9 cellular contexts compared by ENCODE assay signal in genomic region chr12:130714091-130714590, GRCh38. TPM values are rescaled to one million over a fixed set of nuclear protein-coding genes. Genes with fewer than 3 reads are reported as not detected.
DNase-seq lines count a peak whose midpoint lies in the region; ATAC-seq, FAIRE-seq and TF ChIP-seq lines count a peak whose summit lies in the region.
"Had no signal": no experiment of that assay in that cellular context is flagged by ENCODE, and none has a peak within 500 bp of the region (broad histone marks: within the 10 kb centered on the region; RNA-seq: fewer than 3 reads in every experiment).

No MANE protein-coding gene starts in this region.

- H3K27me3 ChIP-seq in lung (ENCODE audit: control insufficient read depth, insufficient read depth) (peaks cover 20% of the 10 kb centered on the region), thoracic aorta (replicated peaks; ENCODE audit: insufficient read depth) (no peaks in the 10 kb centered on the region), small intestine (ENCODE audit: control insufficient read depth in 2 of 2, insufficient read depth in 2 of 2, low read length in 2 of 2) (peaks cover 5 to 13% of the 10 kb centered on the region in 2 donors)

- H3K9me3 ChIP-seq in lung (ENCODE audit: control insufficient read depth in 2 of 2, insufficient read depth in 1 of 2, low read length in 1 of 2) (peaks cover 0 to 21% of the 10 kb centered on the region in 2 donors), thoracic aorta (no peaks in the 10 kb centered on the region), small intestine (ENCODE audit: control insufficient read depth, low read depth) (no peaks in the 10 kb centered on the region)

- no peak for ATAC-seq in T-cell (replicated peaks in 1 of 4)
- ATAC-seq in lung (ENCODE audit: insufficient read depth, low FRiP score) = no peak
- ATAC-seq in thoracic aorta (ENCODE audit: insufficient number of reproducible peaks, low FRiP score, low read depth) = no peak
- ATAC-seq in GM21360 (IDR thresholded peaks at IDR 0.05; ENCODE audit: unreplicated experiment) = no peak
- no peak for ATAC-seq in HG02763 (IDR thresholded peaks at IDR 0.05; ENCODE audit: unreplicated experiment)

- H3K36me3 Mint-ChIP-seq in T-cell = no peaks in the 10 kb centered on the region

- 1 to 6% methylated on average over 19 to 20 of the region's 20 CpGs for WGBS in lung, 2 donors
- 8 to 17% (median 15%) methylated on average over 20 of the region's 20 CpGs for WGBS in small intestine, 3 donors

- peaks cover 0 to 13% of the 10 kb centered on the region in 2 donors for H3K4me1 ChIP-seq in lung (ENCODE audit: control insufficient read depth in 2 of 2, insufficient read depth in 2 of 2, low read length in 2 of 2)
- peaks cover 6 to 22% of the 10 kb centered on the region in 2 donors for H3K4me1 ChIP-seq in thoracic aorta (ENCODE audit: control insufficient read depth in 1 of 2, low read depth in 2 of 2)
- H3K4me1 ChIP-seq in small intestine (ENCODE audit: control insufficient read depth in 2 of 2, insufficient read depth in 1 of 2, low read depth in 1 of 2, low read length in 1 of 2) = no peaks in the 10 kb centered on the region

- no peak overlapping the region for H3K27ac Mint-ChIP-seq in T-cell

- H3K4me3 ChIP-seq in lung (peak overlapping the region; percentile 7), thoracic aorta (peak overlapping the region; percentile 57), small intestine (ENCODE audit: low read depth in 1 of 2, low read length in 2 of 2) (no peak overlapping the region)

- H3K4me1 Mint-ChIP-seq in T-cell = peaks cover 6 to 18% (median 12%) of the 10 kb centered on the region in 3 donors

- no peak for TF ChIP-seq CTCF in lung (IDR thresholded peaks at IDR 0.05; ENCODE audit: control extremely low read depth, extremely low read depth)
- no peak for TF ChIP-seq CTCF in thoracic aorta (IDR thresholded peaks at IDR 0.05)

- DNase-seq in SHP77 (lab: John Stamatoyannopoulos, UW) (peak; percentile 9 to 14), SHP77 treated with DMSO at 0.1 percent for 48 hours (lab: John Stamatoyannopoulos, UW) (no peak), T-cell (no peak), lung (ENCODE audit: low spot score) (no peak), thoracic aorta (ENCODE audit: low spot score) (no peak), small intestine (no peak)

- peaks cover 24 to 67% of the 10 kb centered on the region in 2 donors for H3K27me3 Mint-ChIP-seq in T-cell

- FAIRE-seq in small intestine (lab: Jason Lieb, UNC) = no peak

- no peak overlapping the region for H3K27ac ChIP-seq in lung (ENCODE audit: low read depth in 1 of 2, low read length in 1 of 2)
- H3K27ac ChIP-seq in thoracic aorta = no peak overlapping the region
- H3K27ac ChIP-seq in small intestine (ENCODE audit: low read depth in 1 of 2, low read length in 1 of 2) = no peak overlapping the region

- POLR2A ChIA-PET in T-cell (lab: Charles Lee) = no interaction called here

- CTCF ChIA-PET in T-cell (lab: Charles Lee) = no interaction called here

- H3K9me3 Mint-ChIP-seq in T-cell = peaks cover 0 to 5% (median 0%) of the 10 kb centered on the region in 3 donors

- H3K36me3 ChIP-seq in lung (ENCODE audit: control insufficient read depth in 2 of 2, insufficient read depth in 2 of 2, low read length in 2 of 2) (no peaks in the 10 kb centered on the region), thoracic aorta (no peaks in the 10 kb centered on the region), small intestine (ENCODE audit: control insufficient read depth in 2 of 2, insufficient read depth in 2 of 2, low read length in 2 of 2) (no peaks in the 10 kb centered on the region)

- peak overlapping the region in 2 of 3 donors; percentile 39 to 51 for H3K4me3 Mint-ChIP-seq in T-cell

RNA-seq across cellular contexts. Expression of gene RIMBP2, which starts 2.0 kb away (rescaled TPM):
- total RNA-seq in T-cell (under 1 TPM in 2 of 5 donors, not detected in 3; 0.10 to 0.38 TPM), lung (1 to 10 TPM; 1.7 to 2.9 TPM), thoracic aorta (under 1 TPM; 0.54 to 0.92 TPM)
- polyA plus RNA-seq in lung (under 1 TPM; 0.05 to 0.16 TPM), small intestine (1 to 10 TPM in 1 of 3 donors, under 1 TPM in 2; 0.22 to 4.2 (median 0.27) TPM)
- total RNA-seq: myocyte had no signal

Comparison
In these comparisons a context has a peak if more than half of its experiments do, and no peak if none do; other contexts are left out.
1. DNase-seq: peak in SHP77 (2 of 2); none in SHP77 treated with DMSO at 0.1 percent for 48 hours (single experiment), T-cell (0 of 34), lung (single experiment), thoracic aorta (single experiment) and small intestine (single experiment).
2. H3K4me3 ChIP-seq: peak in lung (single experiment) and thoracic aorta (single experiment); none in small intestine (0 of 2).